ENCODE assay signal across 1 cellular context in genomic region chr13:77326905-77327604, GRCh38.
TF ChIP-seq lines count a peak whose summit lies in the region.

Gene MYCBP2 (minus strand): TSS chr13:77327094. CDS start chr13:77326775, 319 bp downstream.

TF ChIP-seq in GM12878, 131 proteins besides CTCF, POLR2A, EP300 and RAD21 (continued from another document and continues in another):
- no peak for TF ChIP-seq PRDM15 (CRISPR knock-in tag; IDR thresholded peaks at IDR 0.05)
- no peak for TF ChIP-seq SUZ12 (IDR thresholded peaks at IDR 0.05; ENCODE audit: unreplicated experiment)
- peak; percentile 37; the same call in 1 of the 2 replicates for TF ChIP-seq IRF4 (IDR thresholded peaks at IDR 0.05; ENCODE audit: low read depth, low read length)
- peak; percentile 47; the same call in 1 of the 2 replicates for TF ChIP-seq SMC3 (IDR thresholded peaks at IDR 0.05; ENCODE audit: borderline replicate concordance, low read length)
- TF ChIP-seq BHLHE40 (IDR thresholded peaks at IDR 0.05; ENCODE audit: borderline replicate concordance in 1 of 2, low read depth in 2 of 2, low read length in 1 of 2), result peak; percentile 67 to 83
- no peak for TF ChIP-seq SUPT20H (IDR thresholded peaks at IDR 0.05; ENCODE audit: borderline replicate concordance, control insufficient read depth, low read depth, low read length)
- TF ChIP-seq HCFC1 (IDR thresholded peaks at IDR 0.05; ENCODE audit: low read length), result peak; percentile 61
- peak; percentile 77; the same call in 1 of the 2 replicates for TF ChIP-seq SMAD5 (IDR thresholded peaks at IDR 0.05; ENCODE audit: low read depth)
- peak; percentile 62 for TF ChIP-seq RELA (IDR thresholded peaks at IDR 0.05; ENCODE audit: borderline replicate concordance, partially characterized antibody)
- TF ChIP-seq PAX5 (IDR thresholded peaks at IDR 0.05; ENCODE audit: borderline replicate concordance, low read depth, low read length), result peak; percentile 57
- peak; percentile 50 for TF ChIP-seq MTA2 (IDR thresholded peaks at IDR 0.05; ENCODE audit: low read depth)
- TF ChIP-seq MLLT1 (IDR thresholded peaks at IDR 0.05), result peak; percentile 58
- no peak for TF ChIP-seq NR2F1 (conservative IDR thresholded peaks at IDR 0.05)
- TF ChIP-seq EGR1 (IDR thresholded peaks at IDR 0.05; ENCODE audit: borderline replicate concordance in 1 of 2, low read depth in 2 of 2, low read length in 2 of 2), result peak in 1 of 2 experiments; percentile 73; a peak in 2 of 3 replicates
- no peak for TF ChIP-seq EZH2 (IDR thresholded peaks at IDR 0.05; ENCODE audit: borderline replicate concordance, control insufficient read depth, low read depth, low read length)
- TF ChIP-seq RUNX3 (IDR thresholded peaks at IDR 0.05; ENCODE audit: low read length), result no peak
- peak; percentile 19 for TF ChIP-seq SMAD1 (IDR thresholded peaks at IDR 0.05; ENCODE audit: low read depth, partially characterized antibody)
- TF ChIP-seq POU2F2 (IDR thresholded peaks at IDR 0.05; ENCODE audit: borderline replicate concordance, low read depth, low read length), result 0 out of 3 replicates have a peak, but pooled peaks have one; percentile 36
- TF ChIP-seq BRCA1 (IDR thresholded peaks at IDR 0.05; ENCODE audit: low read depth, low read length), result no peak
- TF ChIP-seq CHD2 (IDR thresholded peaks at IDR 0.05; ENCODE audit: borderline replicate concordance, low read depth, low read length), result peak; percentile 93
- TF ChIP-seq SREBF2 (IDR thresholded peaks at IDR 0.05; ENCODE audit: low read length), result no peak
- no peak for TF ChIP-seq SIX5 (IDR thresholded peaks at IDR 0.05; ENCODE audit: low read depth, low read length, severe bottlenecking)
- TF ChIP-seq CUX1 (IDR thresholded peaks at IDR 0.05; ENCODE audit: insufficient replicate concordance, low read depth, low read length), result peak; percentile 63
- no peak for TF ChIP-seq REST (IDR thresholded peaks at IDR 0.05; ENCODE audit: low read depth, low read length)
- no peak for TF ChIP-seq ZBTB33 (IDR thresholded peaks at IDR 0.05)
- peak; percentile 91 for TF ChIP-seq ZSCAN29 (IDR thresholded peaks at IDR 0.05)
- TF ChIP-seq RBBP5 (conservative IDR thresholded peaks at IDR 0.05), result no peak
- TF ChIP-seq ZNF622 (IDR thresholded peaks at IDR 0.05), result no peak
- TF ChIP-seq POLR2AphosphoS2 (IDR thresholded peaks at IDR 0.05; ENCODE audit: low read depth, low read length), result 0 out of 2 replicates have a peak, but pooled peaks have one; percentile 19
- TF ChIP-seq ATF7 (IDR thresholded peaks at IDR 0.05; ENCODE audit: low read depth), result peak; percentile 86
- no peak for TF ChIP-seq CBX5 (IDR thresholded peaks at IDR 0.05; ENCODE audit: low read depth)
- 0 out of 4 replicates have a peak, but pooled peaks of 1 of the 2 experiments have one; percentile 61 for TF ChIP-seq SRF (IDR thresholded peaks at IDR 0.05; ENCODE audit: low read depth in 2 of 2, low read length in 2 of 2)
- TF ChIP-seq HDGF (IDR thresholded peaks at IDR 0.05), result peak; percentile 84
- TF ChIP-seq ASH2L (IDR thresholded peaks at IDR 0.05; ENCODE audit: borderline replicate concordance, low read depth), result no peak
- TF ChIP-seq MXI1 (IDR thresholded peaks at IDR 0.05; ENCODE audit: low read depth, low read length), result peak; percentile 90
- TF ChIP-seq HDAC6 (IDR thresholded peaks at IDR 0.05; ENCODE audit: unreplicated experiment), result no peak
- 0 out of 2 replicates have a peak, but pooled peaks have one; percentile 27 for TF ChIP-seq TCF7 (IDR thresholded peaks at IDR 0.05; ENCODE audit: borderline replicate concordance)
- TF ChIP-seq ETV6 (conservative IDR thresholded peaks at IDR 0.05 in 1 of 2, IDR thresholded peaks at IDR 0.05 in 1 of 2; ENCODE audit: borderline replicate concordance in 1 of 2, low read depth in 1 of 2), result peak in 1 of 2 experiments; percentile 71; a peak in 1 of 4 replicates
- TF ChIP-seq SPI1 (IDR thresholded peaks at IDR 0.05; ENCODE audit: borderline replicate concordance, insufficient read depth, low read depth, low read length), result no peak
- TF ChIP-seq CEBPB (IDR thresholded peaks at IDR 0.05; ENCODE audit: borderline replicate concordance in 1 of 2, low read depth in 2 of 2, low read length in 2 of 2), result no peak
- TF ChIP-seq ZNF687 (IDR thresholded peaks at IDR 0.05), result peak; percentile 29; the same call in 1 of the 2 replicates
- TF ChIP-seq MYB (IDR thresholded peaks at IDR 0.05; ENCODE audit: borderline replicate concordance, low read depth, low read length), result no peak
